ENCODE assay signal across 10 cellular contexts in genomic region chr10:21724020-21724589, GRCh38.
DNase-seq lines count a peak whose midpoint lies in the region; ATAC-seq and TF ChIP-seq lines count a peak whose summit lies in the region.
"Had no signal": no experiment of that assay in that cellular context is flagged by ENCODE, and none has a peak within 500 bp of the region (broad histone marks: within the 10 kb centered on the region; RNA-seq: fewer than 3 reads in every experiment).

No MANE protein-coding gene starts in this region.

- H3K4ac ChIP-seq in IMR-90 (ENCODE audit: low read depth, low read length), result no peak overlapping the region

- H2BK15ac ChIP-seq in IMR-90 (ENCODE audit: low read depth, low read length), result no peak overlapping the region

- H3K56ac ChIP-seq in IMR-90 (ENCODE audit: extremely low read depth, insufficient read depth, low read length), result no peak overlapping the region

- no peak for TF ChIP-seq RAD21 in IMR-90 (IDR thresholded peaks at IDR 0.05; ENCODE audit: low read length)

- H3K79me1 ChIP-seq in IMR-90 (ENCODE audit: low read depth in 1 of 2, low read length in 2 of 2), result peaks cover 8 to 35% of the 10 kb centered on the region in 2 experiments; a peak in 3 of 4 replicates

- H3K18ac ChIP-seq in IMR-90 (ENCODE audit: low read depth, low read length), result no peak overlapping the region; the same call in 1 of the 2 replicates

- H4K8ac ChIP-seq in IMR-90 (ENCODE audit: low read depth in 2 of 2, low read length in 2 of 2), result no peak overlapping the region

- POLR2A ChIA-PET in IMR-90 (lab: Charles Lee; ENCODE audit: unreplicated experiment), result interaction anchor here (1.1 kb wide), 1 partner anchor 198 kb away, joined by 3 read pairs; no protein-coding TSS in a partner anchor

- H3K27me3 ChIP-seq in IMR-90 (ENCODE audit: control insufficient read depth, insufficient read depth, low read length) (no peaks in the 10 kb centered on the region), muscle layer of colon (ENCODE audit: control insufficient read depth in 1 of 2, insufficient read depth in 2 of 2, low read length in 2 of 2) (no peaks in the 10 kb centered on the region)

- H2BK5ac ChIP-seq in IMR-90 (ENCODE audit: low read depth, low read length, poor library complexity, severe bottlenecking), result no peak overlapping the region

- H3K27ac ChIP-seq in IMR-90 (ENCODE audit: insufficient read depth, low read length) (no peak overlapping the region), muscle layer of colon (ENCODE audit: low read depth, low read length) (peak overlapping the region; percentile 12)

- peaks cover 10% of the 10 kb centered on the region; the same call in 1 of the 2 replicates for H4K20me1 ChIP-seq in IMR-90 (ENCODE audit: insufficient read depth, low read length)

- H3K4me3 ChIP-seq in IMR-90 (ENCODE audit: insufficient read depth, low read depth, low read length) (no peak overlapping the region), muscle layer of colon (ENCODE audit: low read depth in 1 of 2, low read length in 2 of 2) (no peak overlapping the region)

- BruUV-seq in IMR-90 (replicated peaks; lab: Mats Ljungman, UMichigan), result no TSS peak

- H3K9me1 ChIP-seq in IMR-90 (ENCODE audit: insufficient read depth, low read length), result peaks cover 11% of the 10 kb centered on the region

- no peak overlapping the region for H2AK5ac ChIP-seq in IMR-90 (ENCODE audit: low read depth, low read length)

- H3K9ac ChIP-seq in IMR-90 (ENCODE audit: low read depth, low read length) (no peak overlapping the region), muscle layer of colon (ENCODE audit: low read length) (no peak overlapping the region)

- ATAC-seq in IMR-90 (ENCODE audit: low read depth) (no peak), GM21737 (IDR thresholded peaks at IDR 0.05; ENCODE audit: unreplicated experiment) (no peak)

- dilution Hi-C loops in IMR-90 (cut with HindIII; ENCODE audit: low sequenced_read_pairs, unreplicated experiment), result no loop called here

- DNase-seq in DMS53 (lab: John Stamatoyannopoulos, UW) (peak; percentile 47), DMS53 treated with DMSO at 0.1 percent for 48 hours (lab: John Stamatoyannopoulos, UW; ENCODE audit: unreplicated experiment) (no peak), IMR-90 (peak; percentile 45), amniotic epithelial cell (ENCODE audit: low read depth) (peak; percentile 56), amniotic stem cell (lab: John Stamatoyannopoulos, UW) (no peak)
- DNase-seq in stimulated activated CD4-positive, alpha-beta T cell treated with anti-CD3 and anti-CD28 coated beads, Interleukin-2, amount 100 ng/mL, for 48 hours, result no peak
- DNase-seq: 8988T; activated CD4-positive, CD25-positive, alpha-beta regulatory T cell had no signal

- H3K36me3 ChIP-seq in IMR-90 (ENCODE audit: control insufficient read depth, insufficient read depth, low read length), result peaks cover 5% of the 10 kb centered on the region; the same call in 1 of the 2 replicates
- peaks cover 7% of the 10 kb centered on the region for H3K36me3 ChIP-seq in muscle layer of colon (ENCODE audit: insufficient read depth, low read length)

- in situ Hi-C loops in IMR-90 (cut with MboI; ENCODE audit: low sequenced_read_pairs), result no loop called here

- no peak overlapping the region for H2BK120ac ChIP-seq in IMR-90 (ENCODE audit: low read depth, low read length)

- H3K9me3 ChIP-seq in IMR-90 (ENCODE audit: control insufficient read depth, insufficient read depth, low read length) (no peaks in the 10 kb centered on the region), muscle layer of colon (ENCODE audit: low read length) (no peaks in the 10 kb centered on the region)

- H3K4me1 ChIP-seq in IMR-90 (ENCODE audit: control insufficient read depth, insufficient read depth, low read length), result peaks cover 6% of the 10 kb centered on the region; the same call in 1 of the 2 replicates
- peaks cover 17% of the 10 kb centered on the region for H3K4me1 ChIP-seq in muscle layer of colon (ENCODE audit: insufficient read depth, low read length)

- TF ChIP-seq POLR2A in IMR-90 (IDR thresholded peaks at IDR 0.05; ENCODE audit: low read depth, low read length), result no peak

- peak overlapping the region; percentile 36; the same call in 1 of the 2 replicates for H3K23ac ChIP-seq in IMR-90 (ENCODE audit: low read depth, low read length)

- H4K91ac ChIP-seq in IMR-90 (ENCODE audit: insufficient read depth, low read depth, low read length), result no peak overlapping the region

- TF ChIP-seq CTCF in IMR-90 (conservative IDR thresholded peaks at IDR 0.05; ENCODE audit: low read depth, low read length), result no peak

- WGBS in IMR-90 (ENCODE audit: extremely low coverage in 2 of 2, insufficient read length in 1 of 2), 2 experiments, result no CpG with 5 or more reads among the region's 7 CpGs

- intact Hi-C loops in IMR-90 (cut with micrococcal nuclease), result loop anchor here (2.0 to 5.0 kb wide), 2 partner anchors 92 to 229 kb away; no protein-coding TSS in a partner anchor

- CTCF ChIA-PET in IMR-90 (lab: Yijun Ruan, JAX), result interaction anchor here (0.5 to 1.7 kb wide), 3 partner anchors 8 to 228 kb away, joined by 4 to 6 read pairs (median 4); no protein-coding TSS in a partner anchor

- H2BK20ac ChIP-seq in IMR-90 (ENCODE audit: low read depth, low read length), result no peak overlapping the region

- H3K4me2 ChIP-seq in IMR-90 (ENCODE audit: low read depth, low read length), result peak overlapping the region; percentile 55; the same call in 1 of the 2 replicates

- H4K5ac ChIP-seq in IMR-90 (ENCODE audit: low read depth, low read length), result no peak overlapping the region

- H3K14ac ChIP-seq in IMR-90 (replicated peaks; ENCODE audit: low read depth, low read length), result no peak overlapping the region

- H2AFZ ChIP-seq in IMR-90 (replicated peaks; ENCODE audit: low read length, poor library complexity), result no peak overlapping the region

- H2AK9ac ChIP-seq in IMR-90 (replicated peaks; ENCODE audit: low read depth, low read length, poor library complexity), result no peak overlapping the region

TF ChIP-seq in IMR-90, 13 proteins besides CTCF, POLR2A, EP300 and RAD21:
- no peak for TF ChIP-seq CEBPB (IDR thresholded peaks at IDR 0.05; ENCODE audit: low read depth, low read length)
- TF ChIP-seq MXI1 (IDR thresholded peaks at IDR 0.05; ENCODE audit: borderline replicate concordance, low read depth, low read length), result no peak
- TF ChIP-seq CHD1 (IDR thresholded peaks at IDR 0.05; ENCODE audit: low read depth, low read length), result no peak
- no peak for TF ChIP-seq MAFK (IDR thresholded peaks at IDR 0.05; ENCODE audit: low read depth, low read length)
- TF ChIP-seq NFE2L2 (IDR thresholded peaks at IDR 0.05; ENCODE audit: low read depth, low read length), result no peak
- TF ChIP-seq MAZ (IDR thresholded peaks at IDR 0.05; ENCODE audit: borderline replicate concordance, low read depth, low read length), result no peak
- no peak for TF ChIP-seq ELK1 (IDR thresholded peaks at IDR 0.05; ENCODE audit: borderline replicate concordance, low read depth, low read length)
- TF ChIP-seq SMC3 (IDR thresholded peaks at IDR 0.05; ENCODE audit: low read depth, low read length), result no peak
- TF ChIP-seq RCOR1 (IDR thresholded peaks at IDR 0.05; ENCODE audit: insufficient replicate concordance, low read length), result no peak
- no peak for TF ChIP-seq USF2 (IDR thresholded peaks at IDR 0.05; ENCODE audit: low read depth, low read length)
- no peak for TF ChIP-seq RFX5 (IDR thresholded peaks at IDR 0.05; ENCODE audit: low read depth, low read length)
- no peak for TF ChIP-seq BHLHE40 (IDR thresholded peaks at IDR 0.05; ENCODE audit: low read depth, low read length)
- no peak for TF ChIP-seq FOS (IDR thresholded peaks at IDR 0.05; ENCODE audit: low read depth, low read length)

Comparison
In these comparisons a context has a peak if more than half of its experiments do, and no peak if none do; other contexts are left out.
1. DNase-seq: peak in DMS53 (single experiment), IMR-90 (single experiment) and amniotic epithelial cell (single experiment); none in DMS53 treated with DMSO at 0.1 percent for 48 hours (single experiment), stimulated activated CD4-positive, alpha-beta T cell treated with anti-CD3 and anti-CD28 coated beads, Interleukin-2, amount 100 ng/mL, for 48 hours (0 of 2) and amniotic stem cell (single experiment).